9 cellular contexts compared by ENCODE assay signal in the genomic region with DNA sequence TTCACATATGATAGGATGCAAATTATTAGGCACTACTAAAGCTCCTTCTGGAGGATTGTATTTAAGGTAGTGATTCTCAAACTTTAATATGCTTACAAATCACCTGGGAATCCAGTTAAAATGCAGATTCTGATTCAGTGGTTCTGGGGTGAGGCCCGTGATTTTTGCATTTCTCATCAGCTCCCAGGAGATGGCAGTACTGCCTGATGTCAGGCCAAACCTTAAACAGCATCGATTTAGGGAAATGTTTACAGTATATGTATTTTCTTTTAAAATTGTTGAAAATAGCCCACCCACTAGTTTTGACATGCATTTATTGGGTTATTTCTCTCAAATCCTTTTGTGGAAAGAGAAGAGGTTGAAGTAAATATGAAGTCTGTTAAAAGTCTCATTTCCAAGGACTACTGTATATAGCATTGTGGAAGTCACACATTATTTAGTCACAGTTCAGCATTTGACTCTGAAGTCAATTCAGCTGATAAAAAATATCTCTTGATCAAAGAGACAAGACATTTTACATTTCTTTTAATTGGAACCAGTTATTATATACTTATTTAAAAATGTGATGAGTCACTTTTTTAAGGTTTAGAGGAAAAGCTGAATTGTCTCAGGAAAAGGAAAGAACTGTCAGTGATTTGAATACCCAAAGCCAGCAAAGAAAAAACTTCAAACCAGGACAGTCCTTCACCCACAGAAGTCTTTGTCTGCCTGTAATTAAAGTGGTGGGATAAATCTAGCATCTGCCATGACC. TPM values are rescaled to one million over a fixed set of nuclear protein-coding genes. Genes with fewer than 3 reads are reported as not detected.
DNase-seq lines count a peak whose midpoint lies in the region; ATAC-seq and TF ChIP-seq lines count a peak whose summit lies in the region.
"Had no signal": no experiment of that assay in that cellular context is flagged by ENCODE, and none has a peak within 500 bp of the region (broad histone marks: within the 10 kb centered on the region; RNA-seq: fewer than 3 reads in every experiment).

No MANE protein-coding gene starts in this region.

- no peaks in the 10 kb centered on the region for H3K36me3 Mint-ChIP-seq in HFFc6 (ENCODE audit: low read depth)
- no peaks in the 10 kb centered on the region for H3K36me3 Mint-ChIP-seq in effector memory CD8-positive, alpha-beta T cell (ENCODE audit: insufficient read depth)
- H3K36me3 Mint-ChIP-seq: activated naive CD4-positive, alpha-beta T cell treated with anti-CD3 and anti-CD28 coated beads, Interleukin-2, amount 50 U/mL, for 24 hours had no signal

- no peak for TF ChIP-seq EP300 in SK-N-SH (IDR thresholded peaks at IDR 0.05; ENCODE audit: borderline replicate concordance in 1 of 2, low read depth in 1 of 2, low read length in 1 of 2)

- H3K9ac ChIP-seq in SK-N-SH = peak overlapping the region; percentile 9; the same call in 1 of the 2 replicates

- H3K9me3 Mint-ChIP-seq in HFFc6 = no peaks in the 10 kb centered on the region
- H3K9me3 Mint-ChIP-seq in effector memory CD8-positive, alpha-beta T cell = no peaks in the 10 kb centered on the region
- H3K9me3 Mint-ChIP-seq: activated naive CD4-positive, alpha-beta T cell treated with anti-CD3 and anti-CD28 coated beads, Interleukin-2, amount 50 U/mL, for 24 hours had no signal

- peaks cover 34% of the 10 kb centered on the region for H3K4me1 Mint-ChIP-seq in HFFc6 (ENCODE audit: low read depth)
- no peaks in the 10 kb centered on the region for H3K4me1 Mint-ChIP-seq in effector memory CD8-positive, alpha-beta T cell (ENCODE audit: low read depth in 2 of 2)

- peak; percentile 10 to 17 for DNase-seq in NCI-H446 (lab: John Stamatoyannopoulos, UW)
- no peak for DNase-seq in NCI-H446 treated with DMSO at 0.1 percent for 48 hours (lab: John Stamatoyannopoulos, UW)
- DNase-seq in HFFc6 = peak; percentile 20
- DNase-seq in SK-N-SH = peak; percentile 51
- DNase-seq in effector memory CD8-positive, alpha-beta T cell = peak; percentile 17 to 30 (median 25)
- peak in 1 of 3 donors; percentile 34 for DNase-seq in mucosa of descending colon
- no peak for DNase-seq in mucosa of gallbladder (ENCODE audit: low spot score)
- no peak for DNase-seq in lower leg skin (ENCODE audit: low spot score in 2 of 2)

- H3K79me2 ChIP-seq in SK-N-SH (ENCODE audit: insufficient read depth) = no peaks in the 10 kb centered on the region

- no peaks in the 10 kb centered on the region for H3K9me2 ChIP-seq in SK-N-SH

- no peaks in the 10 kb centered on the region for H3K27me3 Mint-ChIP-seq in HFFc6 (ENCODE audit: insufficient read depth)
- H3K27me3 Mint-ChIP-seq in effector memory CD8-positive, alpha-beta T cell = peaks cover 0 to 3% of the 10 kb centered on the region in 2 donors
- H3K27me3 Mint-ChIP-seq: activated naive CD4-positive, alpha-beta T cell treated with anti-CD3 and anti-CD28 coated beads, Interleukin-2, amount 50 U/mL, for 24 hours had no signal

- peak; percentile 80 for TF ChIP-seq RAD21 in SK-N-SH (IDR thresholded peaks at IDR 0.05; ENCODE audit: low read length)

- WGBS in SK-N-SH (ENCODE audit: low lambda C conversion rate) = 18% methylated on average over 2 of the region's 2 CpGs
- WGBS in lower leg skin, 2 donors = 0 to 1% methylated on average over 2 of the region's 2 CpGs

- no peaks in the 10 kb centered on the region for H3K27me3 ChIP-seq in SK-N-SH (ENCODE audit: insufficient read depth)

- H3K4me2 ChIP-seq in SK-N-SH = peak overlapping the region; percentile 45

- peak overlapping the region; percentile 49; the same call in 1 of the 2 replicates for H2AFZ ChIP-seq in SK-N-SH (ENCODE audit: low read depth)

- no peaks in the 10 kb centered on the region for H4K20me1 ChIP-seq in SK-N-SH (ENCODE audit: insufficient read depth)

- CTCF ChIA-PET in SK-N-SH (lab: Yijun Ruan, JAX) = interaction anchor here (0.6 to 8.9 kb wide), 84 partner anchors 9 to 971 kb away, joined by 3 to 171 read pairs (median 4); a partner anchor contains a TSS

- ATAC-seq in effector memory CD8-positive, alpha-beta T cell (replicated peaks) = peak; percentile 79
- peak; percentile 69 for ATAC-seq in mucosa of descending colon

- POLR2A ChIA-PET in SK-N-SH (lab: Yijun Ruan, JAX) = interaction anchor here (1.0 kb wide), 1 partner anchor 21 kb away, joined by 3 read pairs; a partner anchor contains a TSS

- intact Hi-C loops in mucosa of descending colon (cut with DNase I, micrococcal nuclease) = no loop called here
- intact Hi-C loops in lower leg skin (cut with DNase I; ENCODE audit: low total_unique reads) = loop anchor here (10.0 kb wide), 1 partner anchor 353 kb away; no protein-coding TSS in a partner anchor

- H3K4me3 Mint-ChIP-seq in HFFc6 = peak overlapping the region; percentile 46
- no peak overlapping the region for H3K4me3 Mint-ChIP-seq in effector memory CD8-positive, alpha-beta T cell
- H3K4me3 Mint-ChIP-seq: activated naive CD4-positive, alpha-beta T cell treated with anti-CD3 and anti-CD28 coated beads, Interleukin-2, amount 50 U/mL, for 24 hours had no signal

- TF ChIP-seq CTCF in HFFc6 (IDR thresholded peaks at IDR 0.05) (peak; percentile 82), SK-N-SH (IDR thresholded peaks at IDR 0.05) (peak; percentile 95), mucosa of descending colon (IDR thresholded peaks at IDR 0.05) (peak; percentile 41), lower leg skin (IDR thresholded peaks at IDR 0.05) (no peak)

- H3K9me3 ChIP-seq in SK-N-SH (no peaks in the 10 kb centered on the region), mucosa of descending colon (no peaks in the 10 kb centered on the region)

- H3K4me1 ChIP-seq in SK-N-SH (ENCODE audit: control insufficient read depth in 1 of 2, insufficient read depth in 2 of 2, low read depth in 1 of 2, low read length in 1 of 2) = peaks cover 0 to 6% of the 10 kb centered on the region in 2 experiments; a peak in 2 of 4 replicates
- no peaks in the 10 kb centered on the region for H3K4me1 ChIP-seq in mucosa of descending colon (ENCODE audit: low read depth)

- peak overlapping the region; percentile 65 for H3K27ac Mint-ChIP-seq in HFFc6
- no peak overlapping the region for H3K27ac Mint-ChIP-seq in effector memory CD8-positive, alpha-beta T cell
- H3K27ac Mint-ChIP-seq: activated naive CD4-positive, alpha-beta T cell treated with anti-CD3 and anti-CD28 coated beads, Interleukin-2, amount 50 U/mL, for 24 hours had no signal

- TF ChIP-seq POLR2A in lower leg skin (IDR thresholded peaks at IDR 0.05) = no peak

- peaks cover 31% of the 10 kb centered on the region for H3F3A ChIP-seq in SK-N-SH (replicated peaks; ENCODE audit: insufficient read depth)

- H3K36me3 ChIP-seq in SK-N-SH (replicated peaks in 1 of 2; ENCODE audit: control insufficient read depth in 1 of 2, insufficient read depth in 2 of 2, low read length in 1 of 2) (peaks cover 0 to 7% of the 10 kb centered on the region in 2 experiments), mucosa of descending colon (ENCODE audit: low read depth) (no peaks in the 10 kb centered on the region)

- H3K27ac ChIP-seq in SK-N-SH (ENCODE audit: low read depth in 2 of 2, low read length in 1 of 2) = peak overlapping the region; percentile 51 to 60; a peak in 3 of 4 replicates

- H3K4me3 ChIP-seq in SK-N-SH (ENCODE audit: low read depth in 2 of 2, low read length in 1 of 2) (peak overlapping the region in 1 of 2 experiments; percentile 1; a peak in 1 of 4 replicates), mucosa of descending colon (no peak overlapping the region), lower leg skin (ENCODE audit: low read depth, poor library complexity, severe bottlenecking) (no peak overlapping the region)

TF ChIP-seq in SK-N-SH, 30 proteins besides CTCF, POLR2A, EP300 and RAD21:
- TF ChIP-seq TCF12 (IDR thresholded peaks at IDR 0.05) = peak; percentile 43; the same call in 1 of the 2 replicates
- no peak for TF ChIP-seq CHD2 (IDR thresholded peaks at IDR 0.05; ENCODE audit: low read length, partially characterized antibody)
- TF ChIP-seq MXI1 (IDR thresholded peaks at IDR 0.05; ENCODE audit: low read depth, low read length) = no peak
- no peak for TF ChIP-seq GABPA (IDR thresholded peaks at IDR 0.05; ENCODE audit: low read depth)
- peak; percentile 76 for TF ChIP-seq SMC3 (IDR thresholded peaks at IDR 0.05; ENCODE audit: low read depth, low read length)
- TF ChIP-seq FOXM1 (IDR thresholded peaks at IDR 0.05; ENCODE audit: low read depth) = 0 out of 2 replicates have a peak, but pooled peaks have one; percentile 29
- no peak for TF ChIP-seq FOXJ3 (CRISPR knock-in tag; IDR thresholded peaks at IDR 0.05)
- TF ChIP-seq JUND (IDR thresholded peaks at IDR 0.05) = peak; percentile 39; the same call in 1 of the 2 replicates

RNA-seq across cellular contexts. Expression of a gene that starts 21.2 kb away (rescaled TPM):
- total RNA-seq in HFFc6 (2021; fragmentation: NEBNext Ultra II Directional; extraction: Animal tissue kit (Norgen Biotek cat#: 25700)) = 10 to 100 TPM; 22.8 to 34.4 (median 28.5) TPM
- 27.2 and 36.8 TPM in 2 replicates for polyA plus RNA-seq in SK-N-SH (2012; rRNA removed)
- 36.1 and 38.5 TPM in 2 replicates for polyA plus RNA-seq in SK-N-SH (2012; cell fraction: cytosol; rRNA removed)
- 25.1 and 58.0 TPM in 2 replicates for polyA plus RNA-seq in SK-N-SH (2012; cell fraction: nucleus; rRNA removed)
- total RNA-seq in mucosa of descending colon (10 to 100 TPM; 41.2 to 81.5 (median 71.4) TPM), mucosa of gallbladder (67.5 TPM), lower leg skin (100 to 1,000 TPM; 144 to 232 (median 192) TPM)

Comparison
In these comparisons a context has a peak if more than half of its experiments do, and no peak if none do; other contexts are left out.
1. DNase-seq: peak in NCI-H446 (2 of 2), HFFc6 (single experiment), SK-N-SH (single experiment) and effector memory CD8-positive, alpha-beta T cell (3 of 3); none in NCI-H446 treated with DMSO at 0.1 percent for 48 hours (single experiment), mucosa of gallbladder (single experiment) and lower leg skin (0 of 2).
2. CTCF ChIP-seq: peak in HFFc6 (single experiment), SK-N-SH (single experiment) and mucosa of descending colon (single experiment); none in lower leg skin (0 of 3).